Comparison of ENCODE assay signal across 21 cellular contexts in genomic region chr1:206554201-206554600, GRCh38. TPM values are rescaled to one million over a fixed set of nuclear protein-coding genes. Genes with fewer than 3 reads are reported as not detected.
DNase-seq lines count a peak whose midpoint lies in the region; ATAC-seq and TF ChIP-seq lines count a peak whose summit lies in the region.
"Had no signal": no experiment of that assay in that cellular context is flagged by ENCODE, and none has a peak within 500 bp of the region (broad histone marks: within the 10 kb centered on the region; RNA-seq: fewer than 3 reads in every experiment).

No MANE protein-coding gene starts in this region.

- H3K36me3 Mint-ChIP-seq in activated B cell treated with CpG ODN at 0.5 μM for 24 hours (ENCODE audit: low read depth) = peaks cover 16% of the 10 kb centered on the region

- TF ChIP-seq POLR2A in esophagus muscularis mucosa (IDR thresholded peaks at IDR 0.05; ENCODE audit: low read depth) = no peak

- no peaks in the 10 kb centered on the region for H3K9me3 Mint-ChIP-seq in activated B cell treated with CpG ODN at 0.5 μM for 24 hours

- H3K27ac Mint-ChIP-seq in activated B cell treated with CpG ODN at 0.5 μM for 24 hours = peak overlapping the region; percentile 46

- DNase-seq in right cardiac atrium (no peak), cardiac septum (ENCODE audit: low spot score) (no peak), activated B cell treated with CpG ODN at 0.5 μM for 24 hours (no peak), esophagus muscularis mucosa (ENCODE audit: extremely low spot score) (no peak), superior temporal gyrus (ENCODE audit: extremely low spot score) (peak; percentile 72), DMS153 (lab: John Stamatoyannopoulos, UW) (no peak), NOMO-1 treated with dmso at 0.1 percent for 144 hours (lab: John Stamatoyannopoulos, UW; ENCODE audit: unreplicated experiment) (no peak)
- DNase-seq: activated CD4-positive, alpha-beta T cell treated with anti-CD3 and anti-CD28 coated beads for 1 hour; activated gamma-delta T cell treated with Interleukin-2 at 50 U/mL for 16 hours; aorta; central memory CD4-positive, alpha-beta T cell; COR-L47; foreskin melanocyte; hypothalamus; lower lobe of right lung; NCI-H526; occipital lobe; small intestine; stimulated activated naive CD8-positive, alpha-beta T cell treated with anti-CD3 and anti-CD28 coated beads, Interleukin-15, Interleukin-2, amounts not matched to agents 100 U/mL and 50 U/mL, for 24 hours; trophoblast cell had no signal

- H3K27me3 ChIP-seq in right cardiac atrium (ENCODE audit: control insufficient read depth, insufficient read depth) (no peaks in the 10 kb centered on the region), esophagus muscularis mucosa (no peaks in the 10 kb centered on the region)

- no peaks in the 10 kb centered on the region for H3K27me3 Mint-ChIP-seq in activated B cell treated with CpG ODN at 0.5 μM for 24 hours

- H3K4me1 Mint-ChIP-seq in activated B cell treated with CpG ODN at 0.5 μM for 24 hours = peaks cover 46% of the 10 kb centered on the region

- POLR2A ChIA-PET in activated B cell treated with CpG ODN at 0.5 μM for 24 hours (lab: Charles Lee) = interaction anchor here (0.6 to 12.6 kb wide), 3 partner anchors 9 to 47 kb away, joined by 3 to 343 read pairs (median 23); partner anchors contain the start of gene RASSF5

- H3K4me3 ChIP-seq in right cardiac atrium (ENCODE audit: low read length) (no peak overlapping the region), esophagus muscularis mucosa (no peak overlapping the region)
- H3K4me3 ChIP-seq: lower lobe of right lung had no signal

- CTCF ChIA-PET in activated B cell treated with CpG ODN at 0.5 μM for 24 hours (lab: Charles Lee) = interaction anchor here (0.8 to 11.6 kb wide), 7 partner anchors 10 to 75 kb away, joined by 3 to 132 read pairs (median 6); no protein-coding TSS in a partner anchor

- peaks cover 4% of the 10 kb centered on the region for H3K4me1 ChIP-seq in right cardiac atrium (ENCODE audit: control insufficient read depth, insufficient read depth, low read length)
- peaks cover 29 to 56% (median 52%) of the 10 kb centered on the region in 4 donors for H3K4me1 ChIP-seq in esophagus muscularis mucosa

- no peak for ATAC-seq in right cardiac atrium
- no peak for ATAC-seq in activated B cell treated with CpG ODN at 0.5 μM for 24 hours (ENCODE audit: low read depth)
- no peak for ATAC-seq in HG02852 (IDR thresholded peaks at IDR 0.05; ENCODE audit: unreplicated experiment)
- ATAC-seq: lower lobe of right lung; stimulated activated naive CD8-positive, alpha-beta T cell treated with anti-CD3 and anti-CD28 coated beads, Interleukin-15, Interleukin-2, amounts not matched to agents 100 U/mL and 50 U/mL, for 24 hours had no signal

- H3K9me3 ChIP-seq in right cardiac atrium (ENCODE audit: control insufficient read depth, low read length) (no peaks in the 10 kb centered on the region), esophagus muscularis mucosa (no peaks in the 10 kb centered on the region)
- H3K9me3 ChIP-seq: lower lobe of right lung had no signal

- no peak for TF ChIP-seq EP300 in esophagus muscularis mucosa (IDR thresholded peaks at IDR 0.05)

- intact Hi-C loops in right cardiac atrium (cut with DNase I) = no loop called here
- intact Hi-C loops in cardiac septum (cut with DNase I) = no loop called here
- intact Hi-C loops in activated B cell treated with CpG ODN at 0.5 μM for 24 hours (cut with micrococcal nuclease) = no loop called here
- intact Hi-C loops in esophagus muscularis mucosa (cut with DNase I) = no loop called here

- H3K36me3 ChIP-seq in esophagus muscularis mucosa = no peaks in the 10 kb centered on the region
- H3K36me3 ChIP-seq: lower lobe of right lung had no signal

- TF ChIP-seq CTCF in activated B cell treated with CpG ODN at 0.5 μM for 24 hours (IDR thresholded peaks at IDR 0.05) = no peak
- no peak for TF ChIP-seq CTCF in esophagus muscularis mucosa (IDR thresholded peaks at IDR 0.05)

- 62% methylated on average over 3 of the region's 3 CpGs for WGBS in right cardiac atrium
- WGBS in esophagus muscularis mucosa = 74% methylated on average over 3 of the region's 3 CpGs

- no peak overlapping the region for H3K4me3 Mint-ChIP-seq in activated B cell treated with CpG ODN at 0.5 μM for 24 hours

- H3K27ac ChIP-seq in right cardiac atrium (ENCODE audit: low read length) (peak overlapping the region; percentile 23), esophagus muscularis mucosa (replicated peaks in 1 of 4) (peak overlapping the region; percentile 50 to 81 (median 76))
- H3K27ac ChIP-seq: lower lobe of right lung had no signal

RNA-seq across cellular contexts. Expression of gene RASSF5, which starts 46.9 kb away (rescaled TPM):
- total RNA-seq in right cardiac atrium (10 to 100 TPM; 17.4 to 29.0 (median 22.0) TPM), cardiac septum (15.5 TPM), activated B cell treated with CpG ODN at 0.5 μM for 24 hours (114 and 116 TPM in 2 replicates), esophagus muscularis mucosa (10 to 100 TPM in 3 of 4 donors, 1 to 10 TPM in 1; 6.6 to 23.0 (median 10.5) TPM)
- 9.3 TPM for polyA plus RNA-seq in right cardiac atrium

RNA-seq across cellular contexts. Expression of gene EIF2D, which starts 58.1 kb away (rescaled TPM):
- total RNA-seq in right cardiac atrium = 10 to 100 TPM; 24.6 to 28.0 (median 25.8) TPM
- 23.0 TPM for polyA plus RNA-seq in right cardiac atrium
- 27.8 TPM for total RNA-seq in cardiac septum
- total RNA-seq in activated B cell treated with CpG ODN at 0.5 μM for 24 hours = 61.2 and 65.4 TPM in 2 replicates
- 10 to 100 TPM; 40.3 to 50.0 (median 47.9) TPM for total RNA-seq in esophagus muscularis mucosa
